Comparison of ENCODE assay signal across 13 cellular contexts in the genomic region with DNA sequence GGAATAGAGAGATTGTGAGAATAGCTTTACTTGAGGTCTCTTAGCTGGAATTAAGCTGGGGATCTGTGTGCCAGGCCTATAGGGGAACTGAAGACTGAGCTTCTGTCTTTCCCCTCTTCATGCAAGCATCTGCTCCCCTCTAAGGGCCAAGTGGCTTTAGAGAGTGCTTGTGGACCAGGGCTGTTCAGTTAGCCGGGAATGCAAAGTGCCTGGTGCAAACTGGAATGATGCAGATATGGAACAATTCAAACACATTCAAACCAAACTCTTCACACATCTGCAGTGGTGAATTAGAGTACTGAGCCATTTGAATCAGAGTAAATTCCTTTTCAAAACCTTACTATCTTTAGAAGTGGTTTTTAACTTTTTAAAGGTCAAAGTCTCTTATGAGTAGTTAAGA.
DNase-seq lines count a peak whose midpoint lies in the region; ATAC-seq and TF ChIP-seq lines count a peak whose summit lies in the region.
"Had no signal": no experiment of that assay in that cellular context is flagged by ENCODE, and none has a peak within 500 bp of the region (broad histone marks: within the 10 kb centered on the region; RNA-seq: fewer than 3 reads in every experiment).

No MANE protein-coding gene starts in this region.

- no peaks in the 10 kb centered on the region for H3K9me3 ChIP-seq in endodermal cell (ENCODE audit: control insufficient read depth, low read length)

- no peak overlapping the region for H3K9ac ChIP-seq in endodermal cell (ENCODE audit: extremely low read depth, low read length, poor library complexity, severe bottlenecking)

- no peak for TF ChIP-seq CTCF in AG10803 (conservative IDR thresholded peaks at IDR 0.05; ENCODE audit: low read length)
- peak; percentile 23 for TF ChIP-seq CTCF in endodermal cell (conservative IDR thresholded peaks at IDR 0.05)
- TF ChIP-seq CTCF in endothelial cell (IDR thresholded peaks at IDR 0.05; ENCODE audit: unreplicated experiment): no peak

- ATAC-seq in GM19351 (IDR thresholded peaks at IDR 0.05; ENCODE audit: unreplicated experiment) (peak; percentile 52), HG03378 (IDR thresholded peaks at IDR 0.05; ENCODE audit: unreplicated experiment) (peak; percentile 37), HG02938 (IDR thresholded peaks at IDR 0.05; ENCODE audit: unreplicated experiment) (no peak)

- WGBS in endodermal cell (ENCODE audit: insufficient coverage in 1 of 2, insufficient read length in 1 of 2), 2 experiments: 63% methylated on average over 1 of the region's 1 CpG; no CpG with 5 or more reads in 1 of the 2 experiments

- H3K27ac Mint-ChIP-seq in endodermal cell: peak overlapping the region; percentile 44
- no peak overlapping the region for H3K27ac Mint-ChIP-seq in endothelial cell (ENCODE audit: unreplicated experiment)
- H3K27ac Mint-ChIP-seq: activated naive CD4-positive, alpha-beta T cell treated with anti-CD3 and anti-CD28 coated beads, Interleukin-2, amount 10 ng/mL, durations not matched to agents 7 days and 5 days; B cell had no signal

- H3K4me3 ChIP-seq in AG10803 (ENCODE audit: low read length): no peak overlapping the region
- no peak overlapping the region for H3K4me3 ChIP-seq in endodermal cell (ENCODE audit: low read length)

- no peaks in the 10 kb centered on the region for H3K27me3 Mint-ChIP-seq in endodermal cell (ENCODE audit: insufficient read depth)
- peaks cover 2% of the 10 kb centered on the region for H3K27me3 Mint-ChIP-seq in endothelial cell (ENCODE audit: unreplicated experiment)
- H3K27me3 Mint-ChIP-seq: activated naive CD4-positive, alpha-beta T cell treated with anti-CD3 and anti-CD28 coated beads, Interleukin-2, amount 10 ng/mL, durations not matched to agents 7 days and 5 days; B cell had no signal

- no peak overlapping the region for H3K27ac ChIP-seq in endodermal cell (ENCODE audit: low read depth, low read length)

- DNase-seq in AG10803 (ENCODE audit: low read depth): peak; percentile 19
- DNase-seq in endodermal cell: peak; percentile 67
- no peak for DNase-seq in endothelial cell (ENCODE audit: low spot score)
- DNase-seq in stimulated activated CD4-positive, alpha-beta T cell treated with anti-CD3 and anti-CD28 coated beads, Interleukin-4, amount 100 ng/mL, for 1 hour: no peak
- DNase-seq in NOMO-1 treated with DMSO at 0.1 percent for 48 hours (lab: John Stamatoyannopoulos, UW; ENCODE audit: unreplicated experiment): no peak
- DNase-seq: activated naive CD4-positive, alpha-beta T cell treated with anti-CD3 and anti-CD28 coated beads, Interleukin-2, amount 10 ng/mL, durations not matched to agents 7 days and 5 days; dermis blood vessel endothelial cell; mammary epithelial cell; NCI-H2029 treated with DMSO at 0.1 percent for 48 hours had no signal

- H3K9me3 Mint-ChIP-seq in endodermal cell: no peaks in the 10 kb centered on the region
- no peaks in the 10 kb centered on the region for H3K9me3 Mint-ChIP-seq in endothelial cell (ENCODE audit: unreplicated experiment)
- H3K9me3 Mint-ChIP-seq: activated naive CD4-positive, alpha-beta T cell treated with anti-CD3 and anti-CD28 coated beads, Interleukin-2, amount 10 ng/mL, durations not matched to agents 7 days and 5 days had no signal

- H3K4me3 Mint-ChIP-seq in endodermal cell (no peak overlapping the region), endothelial cell (ENCODE audit: unreplicated experiment) (no peak overlapping the region)
- H3K4me3 Mint-ChIP-seq: activated naive CD4-positive, alpha-beta T cell treated with anti-CD3 and anti-CD28 coated beads, Interleukin-2, amount 10 ng/mL, durations not matched to agents 7 days and 5 days; B cell had no signal

- peaks cover 14% of the 10 kb centered on the region for H3K4me1 ChIP-seq in endodermal cell (ENCODE audit: control insufficient read depth, insufficient read depth, low read length)

- no peaks in the 10 kb centered on the region for H3K27me3 ChIP-seq in endodermal cell (ENCODE audit: control insufficient read depth, insufficient read depth, low read length, poor library complexity, severe bottlenecking)

- H3K4me1 Mint-ChIP-seq in endodermal cell (peaks cover 29% of the 10 kb centered on the region), endothelial cell (ENCODE audit: unreplicated experiment) (peaks cover 3% of the 10 kb centered on the region)
- H3K4me1 Mint-ChIP-seq: activated naive CD4-positive, alpha-beta T cell treated with anti-CD3 and anti-CD28 coated beads, Interleukin-2, amount 10 ng/mL, durations not matched to agents 7 days and 5 days; B cell had no signal

- H3K36me3 Mint-ChIP-seq in endodermal cell (ENCODE audit: low read depth): no peaks in the 10 kb centered on the region
- no peaks in the 10 kb centered on the region for H3K36me3 Mint-ChIP-seq in endothelial cell (ENCODE audit: low read depth, unreplicated experiment)
- H3K36me3 Mint-ChIP-seq: activated naive CD4-positive, alpha-beta T cell treated with anti-CD3 and anti-CD28 coated beads, Interleukin-2, amount 10 ng/mL, durations not matched to agents 7 days and 5 days had no signal

- no peaks in the 10 kb centered on the region for H3K36me3 ChIP-seq in endodermal cell (ENCODE audit: control insufficient read depth, insufficient read depth, low read length)

Comparison
In these comparisons a context has a peak if more than half of its experiments do, and no peak if none do; other contexts are left out.
1. DNase-seq: peak in AG10803 (single experiment) and endodermal cell (single experiment); none in endothelial cell (single experiment), stimulated activated CD4-positive, alpha-beta T cell treated with anti-CD3 and anti-CD28 coated beads, Interleukin-4, amount 100 ng/mL, for 1 hour (single experiment) and NOMO-1 treated with DMSO at 0.1 percent for 48 hours (single experiment).